28 cellular contexts compared by ENCODE assay signal in the genomic region with DNA sequence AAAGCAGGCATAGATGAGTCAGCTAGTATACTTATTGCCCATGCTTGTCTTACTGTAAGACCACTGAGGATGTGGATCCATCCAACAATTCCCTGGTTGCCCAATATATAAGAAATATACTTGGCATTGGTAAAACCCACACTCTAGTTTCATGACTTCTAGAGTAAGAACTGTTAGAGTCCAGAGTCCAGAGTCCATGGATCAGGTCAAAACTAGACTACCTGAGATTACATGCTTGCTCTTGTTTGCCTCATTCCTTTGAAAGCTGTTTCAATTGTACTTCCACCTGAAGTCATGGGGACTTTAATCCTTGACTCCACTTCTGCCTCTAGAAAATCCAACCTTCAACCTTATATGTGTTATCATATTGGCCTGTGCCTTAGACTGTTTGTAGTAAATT.
"Had no signal": no experiment of that assay in that cellular context is flagged by ENCODE, and none has a peak within 500 bp of the region (broad histone marks: within the 10 kb centered on the region; RNA-seq: fewer than 3 reads in every experiment).

No MANE protein-coding gene starts in this region.

- H3K27ac ChIP-seq: neutrophil, pancreas, prostate gland, right lobe of liver, sigmoid colon, spleen, suprapubic skin, testis, tibial artery, transverse colon, upper lobe of right lung, uterus had no signal

- ATAC-seq: naive thymus-derived CD8-positive, alpha-beta T cell; natural killer cell treated with Interleukin-12 subunit alpha and Interleukin-12 subunit beta and Interleukin-15 and Interleukin-18, amount 100 ng/mL, for 72 hours; right cardiac atrium; stimulated activated memory B cell treated with anti-CD40 and anti-IgM and Interleukin-4, amounts not matched to agents 10 μg/mL and 1 μg/mL and 100 μg/mL, for 72 hours; stimulated activated naive CD8-positive, alpha-beta T cell treated with anti-CD3 and anti-CD28 coated beads, Interleukin-15, amount 100 ng/mL, for 72 hours; stimulated activated naive CD8-positive, alpha-beta T cell treated with anti-CD3 and anti-CD28 coated beads, Interleukin-15, Interleukin-2, amounts not matched to agents 100 U/mL and 50 U/mL, for 24 hours; upper lobe of right lung had no signal

- H3K4me3 ChIP-seq: pancreas, prostate gland, right lobe of liver, sigmoid colon, smooth muscle cell, spleen, suprapubic skin, testis, tibial artery, transverse colon, upper lobe of right lung, uterus had no signal

- FAIRE-seq: pancreas had no signal

- DNase-seq: naive thymus-derived CD8-positive, alpha-beta T cell; nephron progenitor cell; nucleus accumbens; pancreas; right cardiac atrium; right lobe of liver; sigmoid colon; spleen; stimulated activated CD4-positive, alpha-beta T cell treated with anti-CD3 and anti-CD28 coated beads, Interleukin-12 subunit alpha, Interleukin-12 subunit beta, amount 100 ng/mL, for 4 hours; stimulated activated CD4-positive, alpha-beta T cell treated with anti-CD3 and anti-CD28 coated beads, Interleukin-1b, Interleukin-23, amount 100 ng/mL, for 48 hours; stimulated activated CD4-positive, alpha-beta T cell treated with anti-CD3 and anti-CD28 coated beads, Interleukin-4, amount 100 ng/mL, for 1 hour; stimulated activated CD4-positive, alpha-beta T cell treated with anti-CD3 and anti-CD28 coated beads, Interleukin-4, amount 100 ng/mL, for 4 hours; stimulated activated CD8-positive, alpha-beta memory T cell treated with anti-CD3 and anti-CD28 coated beads, Interleukin-4, amount 100 ng/mL, for 48 hours; stimulated activated naive CD4-positive, alpha-beta T cell; stimulated activated naive CD8-positive, alpha-beta T cell treated with anti-CD3 and anti-CD28 coated beads, Interleukin-15, amount 100 ng/mL, for 72 hours; stimulated activated naive CD8-positive, alpha-beta T cell treated with anti-CD3 and anti-CD28 coated beads, Interleukin-15, Interleukin-2, amounts not matched to agents 100 U/mL and 50 U/mL, for 24 hours; substantia nigra; testis; tibial artery; transverse colon; upper lobe of right lung; uterus had no signal

- H3K36me3 ChIP-seq: neutrophil, pancreas, prostate gland, right lobe of liver, sigmoid colon, spleen, suprapubic skin, tibial artery, transverse colon, upper lobe of right lung, uterus had no signal

- H3K4me2 ChIP-seq: smooth muscle cell had no signal

- H3K4me1 ChIP-seq: prostate gland, right lobe of liver, sigmoid colon, spleen, suprapubic skin, testis, tibial artery, transverse colon, upper lobe of right lung, uterus had no signal

- H3K9me3 ChIP-seq: neutrophil, pancreas, prostate gland, right lobe of liver, sigmoid colon, suprapubic skin, testis, tibial artery, transverse colon, upper lobe of right lung, uterus had no signal

- H3K27me3 ChIP-seq: neutrophil, pancreas, right lobe of liver, sigmoid colon, spleen, suprapubic skin, testis, tibial artery, transverse colon, upper lobe of right lung, uterus had no signal
